Comparison of ENCODE assay signal across 20 cellular contexts in genomic region chr3:50294492-50295403, GRCh38. TPM values are rescaled to one million over a fixed set of nuclear protein-coding genes. Genes with fewer than 3 reads are reported as not detected.
"Had no signal": no experiment of that assay in that cellular context is flagged by ENCODE, and none has a peak within 500 bp of the region (broad histone marks: within the 10 kb centered on the region; RNA-seq: fewer than 3 reads in every experiment).

No MANE protein-coding gene starts in this region.

- H2AFZ ChIP-seq: parathyroid adenoma had no signal

- H3K4me3 Mint-ChIP-seq: activated B cell treated with CpG ODN at 0.5 μM for 24 hours; activated naive CD8-positive, alpha-beta T cell treated with anti-CD3 and anti-CD28 coated beads for 36 hours; activated T-cell treated with anti-CD3 and anti-CD28 coated beads, Interleukin-2, amount 50 U/mL, for 24 hours; T-helper 17 cell had no signal

- H3K9me3 ChIP-seq: gastrocnemius medialis, heart right ventricle, SJCRH30, transverse colon had no signal

- DNase-seq: activated B cell treated with CpG ODN at 0.5 μM for 24 hours; activated gamma-delta T cell; activated naive CD8-positive, alpha-beta T cell treated with anti-CD3 and anti-CD28 coated beads for 36 hours; activated T-cell treated with anti-CD3 and anti-CD28 coated beads, Interleukin-2, amount 50 U/mL, for 24 hours; anterior cingulate cortex; brain microvascular endothelial cell; dermis blood vessel endothelial cell; gastrocnemius medialis; heart right ventricle; left cardiac atrium; SJCRH30; stimulated activated CD4-positive, alpha-beta T cell treated with anti-CD3 and anti-CD28 coated beads, Interleukin-4, amount 100 ng/mL, for 24 hours; stimulated activated CD8-positive, alpha-beta memory T cell treated with anti-CD3 and anti-CD28 coated beads, Interleukin-4, amount 100 ng/mL, for 48 hours; stimulated activated naive CD8-positive, alpha-beta T cell treated with anti-CD3 and anti-CD28 coated beads, Interleukin-15, Interleukin-2, amounts not matched to agents 100 U/mL and 50 U/mL, for 24 hours; transverse colon had no signal

- H3K9me3 Mint-ChIP-seq: activated B cell treated with CpG ODN at 0.5 μM for 24 hours; activated naive CD8-positive, alpha-beta T cell treated with anti-CD3 and anti-CD28 coated beads for 36 hours; activated T-cell treated with anti-CD3 and anti-CD28 coated beads, Interleukin-2, amount 50 U/mL, for 24 hours had no signal

- H3K27me3 Mint-ChIP-seq: activated B cell treated with CpG ODN at 0.5 μM for 24 hours; activated naive CD8-positive, alpha-beta T cell treated with anti-CD3 and anti-CD28 coated beads for 36 hours; activated T-cell treated with anti-CD3 and anti-CD28 coated beads, Interleukin-2, amount 50 U/mL, for 24 hours; T-helper 17 cell had no signal

- H3K9ac ChIP-seq: parathyroid adenoma had no signal

- H3K4me1 ChIP-seq: SJCRH30 had no signal

- H3K27ac Mint-ChIP-seq: activated B cell treated with CpG ODN at 0.5 μM for 24 hours; activated T-cell treated with anti-CD3 and anti-CD28 coated beads, Interleukin-2, amount 50 U/mL, for 24 hours; T-helper 17 cell had no signal

- H3K4me3 ChIP-seq: gastrocnemius medialis, heart right ventricle, SJCRH30, transverse colon had no signal

- H3K27me3 ChIP-seq: brain microvascular endothelial cell, gastrocnemius medialis, heart right ventricle, SJCRH30, transverse colon had no signal

- ATAC-seq: gastrocnemius medialis; heart right ventricle; left cardiac atrium; stimulated activated naive CD8-positive, alpha-beta T cell treated with anti-CD3 and anti-CD28 coated beads, Interleukin-15, Interleukin-2, amounts not matched to agents 100 U/mL and 50 U/mL, for 24 hours; T-helper 17 cell had no signal

- H3K27ac ChIP-seq: brain microvascular endothelial cell, parathyroid adenoma, SJCRH30, transverse colon had no signal

RNA-seq across cellular contexts. Expression of gene HYAL1, which starts 8.6 kb away (rescaled TPM):
- total RNA-seq: SJCRH30 had no signal

RNA-seq across cellular contexts. Expression of gene LSMEM2, which starts 15.9 kb away (rescaled TPM):
- total RNA-seq: activated B cell treated with CpG ODN at 0.5 μM for 24 hours; activated naive CD8-positive, alpha-beta T cell treated with anti-CD3 and anti-CD28 coated beads for 36 hours; dermis blood vessel endothelial cell; epithelial cell of proximal tubule; lung microvascular endothelial cell; renal cortical epithelial cell; SJCRH30; T-helper 17 cell; transverse colon had no signal
